In the genomic region with DNA sequence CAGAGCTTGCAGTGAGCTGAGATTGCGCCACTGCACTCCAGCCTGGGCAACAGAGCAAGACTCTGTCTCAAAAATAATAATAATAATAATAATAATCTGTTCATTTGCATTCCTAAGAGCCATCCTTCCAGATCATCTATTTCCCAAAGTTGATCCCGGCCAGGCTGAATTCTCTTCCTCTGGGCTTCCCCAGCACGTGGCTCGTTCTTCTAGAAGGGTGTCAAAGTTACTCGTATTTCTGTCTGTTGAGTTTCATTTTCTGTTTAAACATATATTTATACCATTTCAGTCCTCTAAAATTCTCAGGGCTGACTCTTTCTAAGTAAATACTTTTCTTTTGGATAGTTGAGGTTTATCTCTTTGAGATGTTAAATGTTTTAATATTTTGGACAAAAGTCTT, we compare ENCODE assay signal across 24 cellular contexts. TPM values are rescaled to one million over a fixed set of nuclear protein-coding genes. Genes with fewer than 3 reads are reported as not detected.
"Had no signal": no experiment of that assay in that cellular context is flagged by ENCODE, and none has a peak within 500 bp of the region (broad histone marks: within the 10 kb centered on the region; RNA-seq: fewer than 3 reads in every experiment).

No MANE protein-coding gene starts in this region.

- DNase-seq: activated CD4-positive, alpha-beta T cell treated with anti-CD3 and anti-CD28 coated beads for 1 hour; activated CD8-positive, alpha-beta memory T cell treated with anti-CD3 and anti-CD28 coated beads, Interleukin-2, amount 10 ng/mL, durations not matched to agents 7 days and 5 days; activated CD8-positive, alpha-beta T cell treated with anti-CD3 and anti-CD28 coated beads for 36 hours; activated naive CD4-positive, alpha-beta T cell treated with Interleukin-2 at 50 U/mL for 16 hours; activated naive CD8-positive, alpha-beta T cell treated with anti-CD3 and anti-CD28 coated beads for 36 hours; activated T-cell treated with anti-CD3 and anti-CD28 coated beads, Interleukin-2, amount 50 U/mL, for 1 hour; central memory CD4-positive, alpha-beta T cell; dorsolateral prefrontal cortex; hypothalamus; islet precursor cell; left colon; naive B cell; retina; sigmoid colon; stimulated activated CD4-positive, alpha-beta T cell treated with anti-CD3 and anti-CD28 coated beads, Interleukin-15, amount 100 ng/mL, for 24 hours; stimulated activated naive CD4-positive, alpha-beta T cell; testis; trophoblast cell; uterus; WERI-Rb-1 had no signal

- ATAC-seq: activated CD8-positive, alpha-beta memory T cell treated with anti-CD3 and anti-CD28 coated beads, Interleukin-2, amount 10 ng/mL, durations not matched to agents 7 days and 5 days; activated CD8-positive, alpha-beta T cell treated with anti-CD3 and anti-CD28 coated beads for 36 hours; left colon had no signal

- H3K36me3 Mint-ChIP-seq: activated CD8-positive, alpha-beta memory T cell treated with anti-CD3 and anti-CD28 coated beads, Interleukin-2, amount 10 ng/mL, durations not matched to agents 7 days and 5 days; naive B cell had no signal

- H3K27me3 ChIP-seq: esophagus muscularis mucosa, sigmoid colon, testis, uterus had no signal

- H3K36me3 ChIP-seq: esophagus muscularis mucosa, sigmoid colon, uterus, WERI-Rb-1 had no signal

- H3K27me3 Mint-ChIP-seq: activated CD8-positive, alpha-beta T cell treated with anti-CD3 and anti-CD28 coated beads for 36 hours; activated naive CD8-positive, alpha-beta T cell treated with anti-CD3 and anti-CD28 coated beads for 36 hours had no signal

- H3K9me3 ChIP-seq: esophagus muscularis mucosa, sigmoid colon, testis, uterus had no signal

- H3K4me3 Mint-ChIP-seq: activated CD8-positive, alpha-beta memory T cell treated with anti-CD3 and anti-CD28 coated beads, Interleukin-2, amount 10 ng/mL, durations not matched to agents 7 days and 5 days; activated CD8-positive, alpha-beta T cell treated with anti-CD3 and anti-CD28 coated beads for 36 hours; activated naive CD8-positive, alpha-beta T cell treated with anti-CD3 and anti-CD28 coated beads for 36 hours had no signal

- H3K9me3 Mint-ChIP-seq: activated CD8-positive, alpha-beta T cell treated with anti-CD3 and anti-CD28 coated beads for 36 hours; activated naive CD8-positive, alpha-beta T cell treated with anti-CD3 and anti-CD28 coated beads for 36 hours; naive B cell had no signal

- H3K27ac ChIP-seq: dorsolateral prefrontal cortex, esophagus muscularis mucosa, sigmoid colon, testis, uterus, WERI-Rb-1 had no signal

- H3K4me1 ChIP-seq: uterus had no signal

- H3K4me3 ChIP-seq: dorsolateral prefrontal cortex, esophagus muscularis mucosa, sigmoid colon, smooth muscle cell, testis, uterus had no signal

- H3K27ac Mint-ChIP-seq: activated CD8-positive, alpha-beta memory T cell treated with anti-CD3 and anti-CD28 coated beads, Interleukin-2, amount 10 ng/mL, durations not matched to agents 7 days and 5 days; activated CD8-positive, alpha-beta T cell treated with anti-CD3 and anti-CD28 coated beads for 36 hours; activated naive CD8-positive, alpha-beta T cell treated with anti-CD3 and anti-CD28 coated beads for 36 hours had no signal

RNA-seq across cellular contexts. Expression of gene CRTAM, which starts 39.4 kb away (rescaled TPM):
- total RNA-seq: astrocyte, mesenteric fat pad, smooth muscle cell had no signal
- polyA plus RNA-seq: smooth muscle cell had no signal
